ENCODE assay signal across 10 cellular contexts in genomic region chr6:159594750-159595117, GRCh38.
A peak's percentile ranks its signal among the peaks of the same experiment; 100 is the strongest.
DNase-seq lines count a peak whose midpoint lies in the region; ATAC-seq, FAIRE-seq and TF ChIP-seq lines count a peak whose summit lies in the region.
"Had no signal": no experiment of that assay in that cellular context is flagged by ENCODE, and none has a peak within 500 bp of the region (broad histone marks: within the 10 kb centered on the region; RNA-seq: fewer than 3 reads in every experiment).

No MANE protein-coding gene starts in this region.

- no peaks in the 10 kb centered on the region for H4K20me1 ChIP-seq in smooth muscle cell (ENCODE audit: low read depth)

- WGBS in smooth muscle cell (ENCODE audit: low lambda C conversion rate): 32% methylated on average over 1 of the region's 1 CpG

- H3K27ac ChIP-seq in smooth muscle cell (ENCODE audit: low read depth): peak overlapping the region; percentile 79

- ATAC-seq in SK-N-SH treated with all-trans-retinoic acid at 6 μM for 48 hours (peak; percentile 77), GM19463 (IDR thresholded peaks at IDR 0.05; ENCODE audit: unreplicated experiment) (no peak)

- no peak for FAIRE-seq in H54 (lab: Jason Lieb, UNC)
- FAIRE-seq: small intestine had no signal

- H3F3A ChIP-seq in smooth muscle cell (ENCODE audit: low read depth): peaks cover 3% of the 10 kb centered on the region

- H2AFZ ChIP-seq in smooth muscle cell (ENCODE audit: low read depth): no peak overlapping the region

- H3K4me2 ChIP-seq in smooth muscle cell: peak overlapping the region; percentile 42

- H3K36me3 ChIP-seq in smooth muscle cell (ENCODE audit: low read depth): no peaks in the 10 kb centered on the region

- H3K27me3 ChIP-seq in smooth muscle cell (ENCODE audit: low read depth): no peaks in the 10 kb centered on the region

- TF ChIP-seq POLR2A in H54 (IDR thresholded peaks at IDR 0.05; ENCODE audit: low read depth, low read length): no peak

- H3K9me3 ChIP-seq in smooth muscle cell (replicated peaks; ENCODE audit: low read depth): no peaks in the 10 kb centered on the region

- DNase-seq in H54 (ENCODE audit: insufficient read length, low spot score) (peak; percentile 9), fibroblast of mammary gland (ENCODE audit: low read depth) (peak; percentile 87), smooth muscle cell (lab: John Stamatoyannopoulos, UW; ENCODE audit: unreplicated experiment) (no peak), NCI-H1048 (lab: John Stamatoyannopoulos, UW) (no peak)
- DNase-seq in activated CD4-positive, alpha-beta T cell treated with anti-CD3 and anti-CD28 coated beads, Interleukin-2, amount 50 U/mL, for 48 hours: no peak
- DNase-seq: NCI-H146, small intestine had no signal

- no peaks in the 10 kb centered on the region for H3K79me2 ChIP-seq in smooth muscle cell (ENCODE audit: low read depth)

- TF ChIP-seq CTCF in fibroblast of mammary gland (conservative IDR thresholded peaks at IDR 0.05; ENCODE audit: control insufficient read depth, insufficient read depth, low read depth, low read length) (no peak), smooth muscle cell (IDR thresholded peaks at IDR 0.05; ENCODE audit: borderline replicate concordance, insufficient read depth, poor library complexity, severe bottlenecking) (no peak)

- H3K4me3 ChIP-seq in fibroblast of mammary gland (ENCODE audit: control insufficient read depth, low read depth, low read length) (no peak overlapping the region), smooth muscle cell (no peak overlapping the region)
- H3K4me3 ChIP-seq: lung had no signal

- no peaks in the 10 kb centered on the region for H3K4me1 ChIP-seq in smooth muscle cell (ENCODE audit: low read depth)

- H3K9ac ChIP-seq in smooth muscle cell (ENCODE audit: low read depth): peak overlapping the region; percentile 30

TF ChIP-seq in SK-N-SH treated with all-trans-retinoic acid at 6 μM for 48 hours, 23 proteins besides CTCF, POLR2A, EP300 and RAD21:
- no peak for TF ChIP-seq GLIS3 (CRISPR knock-in tag; IDR thresholded peaks at IDR 0.05)

Comparison
In these comparisons a context has a peak if more than half of its experiments do, and no peak if none do; other contexts are left out.
1. DNase-seq: peak in H54 (single experiment) and fibroblast of mammary gland (single experiment); none in smooth muscle cell (single experiment), NCI-H1048 (single experiment) and activated CD4-positive, alpha-beta T cell treated with anti-CD3 and anti-CD28 coated beads, Interleukin-2, amount 50 U/mL, for 48 hours (0 of 2).